Comparison of ENCODE assay signal across 8 cellular contexts in genomic region chr1:162854245-162854860, GRCh38. TPM values are rescaled to one million over a fixed set of nuclear protein-coding genes. Genes with fewer than 3 reads are reported as not detected.
DNase-seq lines count a peak whose midpoint lies in the region; ATAC-seq and TF ChIP-seq lines count a peak whose summit lies in the region.

No MANE protein-coding gene starts in this region.

- no peak overlapping the region for H3K27ac Mint-ChIP-seq in activated naive CD4-positive, alpha-beta T cell treated with anti-CD3 and anti-CD28 coated beads for 36 hours

- DNase-seq in Daoy (ENCODE audit: low read depth) (peak; percentile 78), RPMI7951 (ENCODE audit: low read depth) (peak; percentile 71), head of caudate nucleus (peak; percentile 13 to 83 (median 66)), pulmonary artery endothelial cell (ENCODE audit: low read depth, low spot score) (peak; percentile 67)
- DNase-seq in activated naive CD4-positive, alpha-beta T cell treated with anti-CD3 and anti-CD28 coated beads for 36 hours: peak; percentile 79

- no peaks in the 10 kb centered on the region for H3K9me3 Mint-ChIP-seq in activated naive CD4-positive, alpha-beta T cell treated with anti-CD3 and anti-CD28 coated beads for 36 hours

- H3K4me3 Mint-ChIP-seq in activated naive CD4-positive, alpha-beta T cell treated with anti-CD3 and anti-CD28 coated beads for 36 hours: no peak overlapping the region

- ATAC-seq in GM21619 (IDR thresholded peaks at IDR 0.05; ENCODE audit: unreplicated experiment): peak; percentile 90
- no peak for ATAC-seq in GM19035 (IDR thresholded peaks at IDR 0.05; ENCODE audit: unreplicated experiment)

- intact Hi-C loops in activated naive CD4-positive, alpha-beta T cell treated with anti-CD3 and anti-CD28 coated beads for 36 hours (cut with micrococcal nuclease): loop anchor here (1.0 to 5.0 kb wide), 4 partner anchors 214 to 508 kb away; partner anchors contain the start of gene RGS4
- intact Hi-C loops in head of caudate nucleus (cut with DNase I): loop anchor here (10.0 kb wide), 1 partner anchor 320 kb away; no protein-coding TSS in a partner anchor

- H3K36me3 Mint-ChIP-seq in activated naive CD4-positive, alpha-beta T cell treated with anti-CD3 and anti-CD28 coated beads for 36 hours (ENCODE audit: low read depth): no peaks in the 10 kb centered on the region

- H3K27me3 Mint-ChIP-seq in activated naive CD4-positive, alpha-beta T cell treated with anti-CD3 and anti-CD28 coated beads for 36 hours (ENCODE audit: low read depth): no peaks in the 10 kb centered on the region

- TF ChIP-seq CTCF in LNCAP (IDR thresholded peaks at IDR 0.05): peak; percentile 96

- no peaks in the 10 kb centered on the region for H3K4me1 Mint-ChIP-seq in activated naive CD4-positive, alpha-beta T cell treated with anti-CD3 and anti-CD28 coated beads for 36 hours (ENCODE audit: low read depth)

- CTCF ChIA-PET in activated naive CD4-positive, alpha-beta T cell treated with anti-CD3 and anti-CD28 coated beads for 36 hours (lab: Charles Lee): interaction anchor here (0.6 to 2.2 kb wide), 15 partner anchors 8 to 466 kb away, joined by 3 to 23 read pairs (median 4); no protein-coding TSS in a partner anchor

RNA-seq across cellular contexts. Expression of gene CCDC190, which starts 6.6 kb away (rescaled TPM):
- 1.4 and 2.7 TPM in 2 replicates for total RNA-seq in Daoy (2014; rRNA removed; shearing (Covaris generic))
- total RNA-seq in RPMI7951 (2014; rRNA removed; shearing (Covaris generic)): 0.12 and 0.29 TPM in 2 replicates
- total RNA-seq in activated naive CD4-positive, alpha-beta T cell treated with anti-CD3 and anti-CD28 coated beads for 36 hours: not detected
- 3.8 and 4.0 TPM in 2 replicates for total RNA-seq in pulmonary artery endothelial cell
